1 cellular context compared by ENCODE assay signal in genomic region chr11:76380977-76381719, GRCh38.
TF ChIP-seq lines count a peak whose summit lies in the region.

TSS of gene GVQW3 (plus strand) at chr11:76381323. CDS start at chr11:76381829, 506 bp downstream.
TSS of gene THAP12 (minus strand) at chr11:76381132. CDS start at chr11:76380836, 296 bp downstream.

TF ChIP-seq in K562, 482 proteins besides CTCF, POLR2A, EP300 and RAD21 (continued from another document and continues in another):
- no peak for TF ChIP-seq DACH1 (IDR thresholded peaks at IDR 0.05; ENCODE audit: partially characterized antibody)
- TF ChIP-seq, protein P1, sequence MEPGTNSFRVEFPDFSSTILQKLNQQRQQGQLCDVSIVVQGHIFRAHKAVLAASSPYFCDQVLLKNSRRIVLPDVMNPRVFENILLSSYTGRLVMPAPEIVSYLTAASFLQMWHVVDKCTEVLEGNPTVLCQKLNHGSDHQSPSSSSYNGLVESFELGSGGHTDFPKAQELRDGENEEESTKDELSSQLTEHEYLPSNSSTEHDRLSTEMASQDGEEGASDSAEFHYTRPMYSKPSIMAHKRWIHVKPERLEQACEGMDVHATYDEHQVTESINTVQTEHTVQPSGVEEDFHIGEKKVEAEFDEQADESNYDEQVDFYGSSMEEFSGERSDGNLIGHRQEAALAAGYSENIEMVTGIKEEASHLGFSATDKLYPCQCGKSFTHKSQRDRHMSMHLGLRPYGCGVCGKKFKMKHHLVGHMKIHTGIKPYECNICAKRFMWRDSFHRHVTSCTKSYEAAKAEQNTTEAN (CRISPR knock-in tag; IDR thresholded peaks at IDR 0.05) = no peak
- peak; percentile 81; the same call in 1 of the 2 replicates for TF ChIP-seq KLF1 (tag; IDR thresholded peaks at IDR 0.05)
- no peak for TF ChIP-seq CREB5 (CRISPR knock-in tag; IDR thresholded peaks at IDR 0.05)
- TF ChIP-seq TEAD1 (CRISPR knock-in tag; IDR thresholded peaks at IDR 0.05) = peak in 1 of 2 experiments; percentile 25; a peak in 1 of 4 replicates
- TF ChIP-seq, protein P2, sequence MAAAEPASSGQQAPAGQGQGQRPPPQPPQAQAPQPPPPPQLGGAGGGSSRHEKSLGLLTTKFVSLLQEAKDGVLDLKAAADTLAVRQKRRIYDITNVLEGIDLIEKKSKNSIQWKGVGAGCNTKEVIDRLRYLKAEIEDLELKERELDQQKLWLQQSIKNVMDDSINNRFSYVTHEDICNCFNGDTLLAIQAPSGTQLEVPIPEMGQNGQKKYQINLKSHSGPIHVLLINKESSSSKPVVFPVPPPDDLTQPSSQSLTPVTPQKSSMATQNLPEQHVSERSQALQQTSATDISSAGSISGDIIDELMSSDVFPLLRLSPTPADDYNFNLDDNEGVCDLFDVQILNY (CRISPR knock-in tag; IDR thresholded peaks at IDR 0.05) = no peak
- no peak for TF ChIP-seq CHD1 (IDR thresholded peaks at IDR 0.05; ENCODE audit: low read length)
- TF ChIP-seq FIP1L1 (IDR thresholded peaks at IDR 0.05; ENCODE audit: low read depth, low read length, poor library complexity, severe bottlenecking) = peak; percentile 78
- peak; percentile 69; the same call in 1 of the 2 replicates for TF ChIP-seq HDAC2 (IDR thresholded peaks at IDR 0.05)
- no peak for TF ChIP-seq GTF2F1 (IDR thresholded peaks at IDR 0.05; ENCODE audit: low read depth, low read length)
- TF ChIP-seq, protein P3, sequence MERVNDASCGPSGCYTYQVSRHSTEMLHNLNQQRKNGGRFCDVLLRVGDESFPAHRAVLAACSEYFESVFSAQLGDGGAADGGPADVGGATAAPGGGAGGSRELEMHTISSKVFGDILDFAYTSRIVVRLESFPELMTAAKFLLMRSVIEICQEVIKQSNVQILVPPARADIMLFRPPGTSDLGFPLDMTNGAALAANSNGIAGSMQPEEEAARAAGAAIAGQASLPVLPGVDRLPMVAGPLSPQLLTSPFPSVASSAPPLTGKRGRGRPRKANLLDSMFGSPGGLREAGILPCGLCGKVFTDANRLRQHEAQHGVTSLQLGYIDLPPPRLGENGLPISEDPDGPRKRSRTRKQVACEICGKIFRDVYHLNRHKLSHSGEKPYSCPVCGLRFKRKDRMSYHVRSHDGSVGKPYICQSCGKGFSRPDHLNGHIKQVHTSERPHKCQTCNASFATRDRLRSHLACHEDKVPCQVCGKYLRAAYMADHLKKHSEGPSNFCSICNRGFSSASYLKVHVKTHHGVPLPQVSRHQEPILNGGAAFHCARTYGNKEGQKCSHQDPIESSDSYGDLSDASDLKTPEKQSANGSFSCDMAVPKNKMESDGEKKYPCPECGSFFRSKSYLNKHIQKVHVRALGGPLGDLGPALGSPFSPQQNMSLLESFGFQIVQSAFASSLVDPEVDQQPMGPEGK (CRISPR knock-in tag; IDR thresholded peaks at IDR 0.05; ENCODE audit: borderline replicate concordance) = no peak
- TF ChIP-seq MCM7 (IDR thresholded peaks at IDR 0.05) = no peak
- TF ChIP-seq ZC3H8 (IDR thresholded peaks at IDR 0.05) = no peak
- no peak for TF ChIP-seq SOX6 (IDR thresholded peaks at IDR 0.05)
- TF ChIP-seq HINFP (tag; conservative IDR thresholded peaks at IDR 0.05; ENCODE audit: low read depth) = no peak
- TF ChIP-seq ZNF124 (CRISPR knock-in tag; IDR thresholded peaks at IDR 0.05) = no peak
- TF ChIP-seq ELK3 (CRISPR knock-in tag; IDR thresholded peaks at IDR 0.05) = no peak
- TF ChIP-seq TCF7 (IDR thresholded peaks at IDR 0.05; ENCODE audit: borderline replicate concordance) = no peak
- TF ChIP-seq DIDO1 (tag; IDR thresholded peaks at IDR 0.05; ENCODE audit: low read depth) = no peak
- peak; percentile 64; the same call in 1 of the 2 replicates for TF ChIP-seq CREB1 (IDR thresholded peaks at IDR 0.05)
- peak; percentile 68 for TF ChIP-seq CREB1 (CRISPR knock-in tag; IDR thresholded peaks at IDR 0.05)
- TF ChIP-seq, protein P4, sequence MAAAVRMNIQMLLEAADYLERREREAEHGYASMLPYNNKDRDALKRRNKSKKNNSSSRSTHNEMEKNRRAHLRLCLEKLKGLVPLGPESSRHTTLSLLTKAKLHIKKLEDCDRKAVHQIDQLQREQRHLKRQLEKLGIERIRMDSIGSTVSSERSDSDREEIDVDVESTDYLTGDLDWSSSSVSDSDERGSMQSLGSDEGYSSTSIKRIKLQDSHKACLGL (CRISPR knock-in tag; IDR thresholded peaks at IDR 0.05; ENCODE audit: borderline replicate concordance, poor library complexity, severe bottlenecking) = no peak
- TF ChIP-seq ZBED1 (IDR thresholded peaks at IDR 0.05) = no peak
- no peak for TF ChIP-seq ETV6 (IDR thresholded peaks at IDR 0.05; ENCODE audit: borderline replicate concordance in 1 of 2, low read depth in 2 of 2, low read length in 1 of 2)
- TF ChIP-seq ETV6 (CRISPR knock-in tag; IDR thresholded peaks at IDR 0.05; ENCODE audit: borderline replicate concordance) = no peak
- peak; percentile 67 for TF ChIP-seq ZFX (CRISPR knock-in tag; IDR thresholded peaks at IDR 0.05)
- no peak; the same call in 1 of the 2 replicates for TF ChIP-seq TGIF2 (CRISPR knock-in tag; IDR thresholded peaks at IDR 0.05)
- TF ChIP-seq NFATC3 (IDR thresholded peaks at IDR 0.05) = 0 out of 2 replicates have a peak, but pooled peaks have one; percentile 44
- no peak for TF ChIP-seq ZNF175 (CRISPR knock-in tag; IDR thresholded peaks at IDR 0.05; ENCODE audit: low read depth)
- TF ChIP-seq RHOXF2B (CRISPR knock-in tag; conservative IDR thresholded peaks at IDR 0.05) = no peak
- TF ChIP-seq FOXK1 (CRISPR knock-in tag; IDR thresholded peaks at IDR 0.05; ENCODE audit: borderline replicate concordance) = no peak
- no peak for TF ChIP-seq MECOM (CRISPR knock-in tag; IDR thresholded peaks at IDR 0.05)
- no peak for TF ChIP-seq ZNF444 (CRISPR knock-in tag; IDR thresholded peaks at IDR 0.05)
- TF ChIP-seq GMEB1 (CRISPR knock-in tag; IDR thresholded peaks at IDR 0.05) = peak; percentile 67
- TF ChIP-seq ZKSCAN1 (IDR thresholded peaks at IDR 0.05; ENCODE audit: low read depth, low read length) = no peak
- TF ChIP-seq ZNF766 (CRISPR knock-in tag; conservative IDR thresholded peaks at IDR 0.05) = peak; percentile 78; the same call in 1 of the 2 replicates
- TF ChIP-seq ZBTB11 (CRISPR knock-in tag; IDR thresholded peaks at IDR 0.05) = peak in 1 of 3 experiments; percentile 59; a peak in 1 of 6 replicates
- TF ChIP-seq JUND (IDR thresholded peaks at IDR 0.05; ENCODE audit: borderline replicate concordance, low read depth, low read length) = peak; percentile 63
- TF ChIP-seq JUND (tag; IDR thresholded peaks at IDR 0.05; ENCODE audit: borderline replicate concordance, low read depth, low read length) = no peak; the same call in 2 of the 3 replicates
- TF ChIP-seq ZC3H11A (IDR thresholded peaks at IDR 0.05; ENCODE audit: low read depth, low read length) = no peak
- TF ChIP-seq, protein P5, sequence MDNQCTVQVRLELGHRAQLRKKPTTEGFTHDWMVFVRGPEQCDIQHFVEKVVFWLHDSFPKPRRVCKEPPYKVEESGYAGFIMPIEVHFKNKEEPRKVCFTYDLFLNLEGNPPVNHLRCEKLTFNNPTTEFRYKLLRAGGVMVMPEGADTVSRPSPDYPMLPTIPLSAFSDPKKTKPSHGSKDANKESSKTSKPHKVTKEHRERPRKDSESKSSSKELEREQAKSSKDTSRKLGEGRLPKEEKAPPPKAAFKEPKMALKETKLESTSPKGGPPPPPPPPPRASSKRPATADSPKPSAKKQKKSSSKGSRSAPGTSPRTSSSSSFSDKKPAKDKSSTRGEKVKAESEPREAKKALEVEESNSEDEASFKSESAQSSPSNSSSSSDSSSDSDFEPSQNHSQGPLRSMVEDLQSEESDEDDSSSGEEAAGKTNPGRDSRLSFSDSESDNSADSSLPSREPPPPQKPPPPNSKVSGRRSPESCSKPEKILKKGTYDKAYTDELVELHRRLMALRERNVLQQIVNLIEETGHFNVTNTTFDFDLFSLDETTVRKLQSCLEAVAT (IDR thresholded peaks at IDR 0.05) = no peak
- TF ChIP-seq ZNF165 (CRISPR knock-in tag; IDR thresholded peaks at IDR 0.05; ENCODE audit: borderline replicate concordance) = no peak
- TF ChIP-seq ESRRA (IDR thresholded peaks at IDR 0.05; ENCODE audit: borderline replicate concordance, low read depth) = peak; percentile 49; the same call in 1 of the 2 replicates
- no peak for TF ChIP-seq BRF1 (IDR thresholded peaks at IDR 0.05; ENCODE audit: borderline replicate concordance, extremely low read depth, insufficient read length)
- TF ChIP-seq ZNF263 (CRISPR knock-in tag; IDR thresholded peaks at IDR 0.05; ENCODE audit: borderline replicate concordance) = no peak
- no peak for TF ChIP-seq ASH1L (IDR thresholded peaks at IDR 0.05; ENCODE audit: borderline replicate concordance, low read depth, partially characterized antibody)
- TF ChIP-seq ARNT (IDR thresholded peaks at IDR 0.05) = no peak
- TF ChIP-seq SMARCA4 (IDR thresholded peaks at IDR 0.05) = no peak
- no peak for TF ChIP-seq DPF2 (IDR thresholded peaks at IDR 0.05)
- TF ChIP-seq ELF4 (CRISPR knock-in tag; IDR thresholded peaks at IDR 0.05) = no peak
- no peak for TF ChIP-seq ETS2 (tag; IDR thresholded peaks at IDR 0.05; ENCODE audit: borderline replicate concordance, poor library complexity, severe bottlenecking)
- peak; percentile 60; the same call in 1 of the 2 replicates for TF ChIP-seq ZBTB7A (IDR thresholded peaks at IDR 0.05; ENCODE audit: borderline replicate concordance, control insufficient read depth, low read depth, low read length)
- TF ChIP-seq THRAP3 (IDR thresholded peaks at IDR 0.05; ENCODE audit: borderline replicate concordance) = no peak
- no peak for TF ChIP-seq HLTF (IDR thresholded peaks at IDR 0.05)
- no peak for TF ChIP-seq SLC30A9 (CRISPR knock-in tag; IDR thresholded peaks at IDR 0.05)
- peak; percentile 85 for TF ChIP-seq ZNF12 (CRISPR knock-in tag; IDR thresholded peaks at IDR 0.05)
- TF ChIP-seq LARP7 (IDR thresholded peaks at IDR 0.05) = no peak
- TF ChIP-seq ZNF408 (CRISPR knock-in tag; IDR thresholded peaks at IDR 0.05; ENCODE audit: low read depth) = no peak
- TF ChIP-seq SETDB1 (IDR thresholded peaks at IDR 0.05; ENCODE audit: low read length) = no peak
- no peak for TF ChIP-seq ZNF589 (CRISPR knock-in tag; IDR thresholded peaks at IDR 0.05; ENCODE audit: low read depth)
- TF ChIP-seq PHF21A (IDR thresholded peaks at IDR 0.05; ENCODE audit: borderline replicate concordance, low read depth) = no peak
